Comparison of ENCODE assay signal across 22 cellular contexts in the genomic region with DNA sequence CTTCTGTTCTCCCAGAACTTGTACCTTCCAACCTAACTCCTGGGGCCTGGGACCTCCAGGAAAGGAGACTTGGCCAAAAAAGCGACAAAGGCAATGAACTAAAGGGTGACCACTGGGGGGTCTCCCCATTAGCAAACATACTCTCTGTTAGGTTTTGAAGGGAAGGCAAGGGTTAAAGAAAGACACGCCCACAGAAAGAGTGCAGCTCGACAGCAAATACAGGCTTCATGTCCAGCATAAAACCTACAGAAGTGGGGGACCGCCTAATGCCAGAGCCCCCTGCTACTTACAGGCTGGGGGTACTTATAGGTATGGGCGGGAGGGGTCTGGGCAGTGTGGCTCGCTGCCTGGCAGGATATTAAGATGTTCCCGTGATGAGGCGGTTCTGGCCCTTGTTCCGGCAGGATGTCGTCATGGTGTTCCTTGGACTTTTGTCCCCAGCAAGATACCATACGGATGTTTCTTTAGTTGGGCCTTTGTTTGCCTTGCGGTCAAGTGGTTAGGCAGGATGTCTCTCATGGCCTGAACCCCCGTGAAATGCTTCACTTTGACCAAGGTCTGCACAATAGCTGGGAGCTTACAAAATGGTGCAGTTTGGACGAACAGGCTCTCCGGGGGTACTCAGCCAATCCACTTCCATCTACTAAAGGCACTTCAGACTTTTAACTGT. TPM values are rescaled to one million over a fixed set of nuclear protein-coding genes. Genes with fewer than 3 reads are reported as not detected.
DNase-seq lines count a peak whose midpoint lies in the region; ATAC-seq lines count a peak whose summit lies in the region.
"Had no signal": no experiment of that assay in that cellular context is flagged by ENCODE, and none has a peak within 500 bp of the region (broad histone marks: within the 10 kb centered on the region; RNA-seq: fewer than 3 reads in every experiment).

No MANE protein-coding gene starts in this region.

- no peak overlapping the region for H3K4me3 ChIP-seq in trophoblast cell (ENCODE audit: low read depth, low read length)
- H3K4me3 ChIP-seq: BLaER1 treated with 17β-estradiol and CSF1 and Interleukin-3, amounts not matched to agents 10 nM and 100 nM; GM12878; HAP-1 had no signal

- H3K4me2 ChIP-seq in trophoblast cell (ENCODE audit: low read length): no peak overlapping the region
- H3K4me2 ChIP-seq: BLaER1 treated with 17β-estradiol and CSF1 and Interleukin-3, amounts not matched to agents 10 nM and 100 nM; KMS-11 had no signal

- CTCF ChIA-PET in T-cell (lab: Charles Lee): no interaction called here

- no peak overlapping the region for H2AK5ac ChIP-seq in trophoblast cell (ENCODE audit: low read length)

- no peaks in the 10 kb centered on the region for H3K9me3 ChIP-seq in trophoblast cell (ENCODE audit: insufficient read depth, low read depth, low read length)
- H3K9me3 ChIP-seq: BLaER1 treated with 17β-estradiol and CSF1 and Interleukin-3, amounts not matched to agents 10 nM and 100 nM; HAP-1 had no signal

- no peak overlapping the region for H4K12ac ChIP-seq in trophoblast cell (ENCODE audit: low read depth, low read length)

- H3K4me1 ChIP-seq in trophoblast cell (ENCODE audit: control insufficient read depth in 1 of 2, insufficient read depth in 2 of 2, low read length in 2 of 2): no peaks in the 10 kb centered on the region
- H3K4me1 ChIP-seq: BLaER1 treated with 17β-estradiol and CSF1 and Interleukin-3, amounts not matched to agents 10 nM and 100 nM; HAP-1 had no signal

- H3K4ac ChIP-seq in trophoblast cell (ENCODE audit: low read depth, low read length): no peak overlapping the region

- H2BK5ac ChIP-seq in trophoblast cell (ENCODE audit: low read depth, low read length, poor library complexity): no peak overlapping the region

- H3K27ac Mint-ChIP-seq in T-cell: no peak overlapping the region
- H3K27ac Mint-ChIP-seq: CD8-positive, alpha-beta memory T cell had no signal

- H2AFZ ChIP-seq in trophoblast cell (ENCODE audit: insufficient read depth, low read length, poor library complexity): no peak overlapping the region

- H3K23ac ChIP-seq in trophoblast cell (ENCODE audit: low read length): no peak overlapping the region

- no peaks in the 10 kb centered on the region for H3K79me1 ChIP-seq in trophoblast cell (ENCODE audit: low read length)

- no peak overlapping the region for H3K14ac ChIP-seq in trophoblast cell (ENCODE audit: low read length)

- no peak for ATAC-seq in T-cell (replicated peaks in 1 of 4)
- ATAC-seq: GM12878 had no signal

- H4K91ac ChIP-seq in trophoblast cell (ENCODE audit: low read depth, low read length): no peak overlapping the region

- H3K9me3 Mint-ChIP-seq in T-cell: no peaks in the 10 kb centered on the region
- H3K9me3 Mint-ChIP-seq: CD8-positive, alpha-beta memory T cell had no signal

- H3K79me2 ChIP-seq in trophoblast cell (ENCODE audit: control insufficient read depth, insufficient read depth, low read length, poor library complexity): no peaks in the 10 kb centered on the region

- no peak overlapping the region for H3K4me3 Mint-ChIP-seq in T-cell
- H3K4me3 Mint-ChIP-seq: CD8-positive, alpha-beta memory T cell had no signal

- H2BK120ac ChIP-seq in trophoblast cell (ENCODE audit: insufficient read depth, low read length, poor library complexity): no peak overlapping the region

- no peaks in the 10 kb centered on the region for H3K36me3 Mint-ChIP-seq in T-cell
- H3K36me3 Mint-ChIP-seq: CD8-positive, alpha-beta memory T cell had no signal

- no peaks in the 10 kb centered on the region for H3K36me3 ChIP-seq in trophoblast cell (ENCODE audit: control insufficient read depth in 1 of 2, insufficient read depth in 2 of 2, low read length in 2 of 2)
- H3K36me3 ChIP-seq: BLaER1 treated with 17β-estradiol and CSF1 and Interleukin-3, amounts not matched to agents 10 nM and 100 nM; HAP-1 had no signal

- WGBS in trophoblast cell (ENCODE audit: extremely low coverage, insufficient coverage, insufficient read length): no CpG with 5 or more reads among the region's 15 CpGs

- no peak overlapping the region for H3K27ac ChIP-seq in trophoblast cell (ENCODE audit: low read depth, low read length)
- H3K27ac ChIP-seq: BLaER1 treated with 17β-estradiol and CSF1 and Interleukin-3, amounts not matched to agents 10 nM and 100 nM; KMS-11 had no signal

- POLR2A ChIA-PET in T-cell (lab: Charles Lee): no interaction called here

- H3K27me3 Mint-ChIP-seq in T-cell: peaks cover 8 to 19% of the 10 kb centered on the region in 2 donors

- H4K8ac ChIP-seq in trophoblast cell (ENCODE audit: low read depth, low read length): no peak overlapping the region

- H3K18ac ChIP-seq in trophoblast cell (ENCODE audit: low read length): no peak overlapping the region

- H3K4me1 Mint-ChIP-seq in T-cell: no peaks in the 10 kb centered on the region
- H3K4me1 Mint-ChIP-seq: CD8-positive, alpha-beta memory T cell had no signal

- H3K9ac ChIP-seq in trophoblast cell (ENCODE audit: low read length): no peak overlapping the region
- H3K9ac ChIP-seq: BLaER1 treated with 17β-estradiol and CSF1 and Interleukin-3, amounts not matched to agents 10 nM and 100 nM; KMS-11 had no signal

- DNase-seq in activated CD8-positive, alpha-beta memory T cell treated with anti-CD3 and anti-CD28 coated beads for 24 hours: peak; percentile 37
- no peak for DNase-seq in activated CD8-positive, alpha-beta memory T cell treated with anti-CD3 and anti-CD28 coated beads, Interleukin-2, amount 50 U/mL, for 4 hours
- DNase-seq in NCI-H510A treated with DMSO at 0.1 percent for 48 hours (lab: John Stamatoyannopoulos, UW): peak; percentile 64
- peak; percentile 34 for DNase-seq in islet precursor cell
- DNase-seq in T-cell: no peak
- DNase-seq in trophoblast cell: no peak
- DNase-seq in UCSD-AML1 (lab: John Stamatoyannopoulos, UW; ENCODE audit: unreplicated experiment): no peak
- DNase-seq: 8988T; CD8-positive, alpha-beta memory T cell; DND-41; NCI-H1092 treated with DMSO at 0.1 percent for 48 hours; NCI-H1436 treated with DMSO at 0.1 percent for 48 hours; NCI-H2029; NCI-H2171; NCI-H526 treated with DMSO at 0.1 percent for 48 hours; Right ventricle myocardium superior had no signal

- no peaks in the 10 kb centered on the region for H3K27me3 ChIP-seq in trophoblast cell (ENCODE audit: insufficient read depth, low read length)

- H2BK12ac ChIP-seq in trophoblast cell (ENCODE audit: low read length): no peak overlapping the region

RNA-seq across cellular contexts. Expression of gene PRMT8, which starts 53.4 kb away (rescaled TPM):
- total RNA-seq in T-cell: not detected
- 0.01 TPM in 1 of 2 replicates, not detected in the other for polyA plus RNA-seq in trophoblast cell (2013)
- total RNA-seq: CD8-positive, alpha-beta memory T cell; GM12878; Right ventricle myocardium superior; RPMI7951; SK-MEL-5 had no signal
- polyA plus RNA-seq: GM12878 had no signal

Comparison
In these comparisons a context has a peak if more than half of its experiments do, and no peak if none do; other contexts are left out.
1. DNase-seq: peak in activated CD8-positive, alpha-beta memory T cell treated with anti-CD3 and anti-CD28 coated beads for 24 hours (single experiment), NCI-H510A treated with DMSO at 0.1 percent for 48 hours (single experiment) and islet precursor cell (single experiment); none in activated CD8-positive, alpha-beta memory T cell treated with anti-CD3 and anti-CD28 coated beads, Interleukin-2, amount 50 U/mL, for 4 hours (single experiment), T-cell (0 of 34), trophoblast cell (0 of 2) and UCSD-AML1 (single experiment).